In genomic region chr1:21534674-21535378, GRCh38 we compare ENCODE assay signal across 8 cellular contexts. TPM values are rescaled to one million over a fixed set of nuclear protein-coding genes. Genes with fewer than 3 reads are reported as not detected.
DNase-seq lines count a peak whose midpoint lies in the region; ATAC-seq and TF ChIP-seq lines count a peak whose summit lies in the region.

No MANE protein-coding gene starts in this region.

- no peaks in the 10 kb centered on the region for H3K36me3 ChIP-seq in SK-N-SH (replicated peaks in 1 of 2; ENCODE audit: control insufficient read depth in 1 of 2, insufficient read depth in 2 of 2, low read length in 1 of 2)
- no peaks in the 10 kb centered on the region for H3K36me3 ChIP-seq in spleen

- no peaks in the 10 kb centered on the region for H3F3A ChIP-seq in SK-N-SH (replicated peaks; ENCODE audit: insufficient read depth)

- H3K9ac ChIP-seq in SK-N-SH, result no peak overlapping the region

- peak; percentile 3 to 35 for DNase-seq in SHP77 (lab: John Stamatoyannopoulos, UW)
- no peak for DNase-seq in SHP77 treated with DMSO at 0.1 percent for 48 hours (lab: John Stamatoyannopoulos, UW)
- peak; percentile 87 to 90 for DNase-seq in Kasumi-1 (lab: John Stamatoyannopoulos, UW)
- DNase-seq in SK-N-SH, result no peak
- peak; percentile 68 for DNase-seq in fibroblast of villous mesenchyme (ENCODE audit: low read depth)
- DNase-seq in spleen, result no peak
- DNase-seq in activated effector memory CD4-positive, alpha-beta T cell treated with anti-CD3 and anti-CD28 coated beads, Interleukin-2, amount 50 U/mL, for 16 hours, result no peak

- TF ChIP-seq RAD21 in SK-N-SH (IDR thresholded peaks at IDR 0.05; ENCODE audit: low read length), result peak; percentile 22; the same call in 1 of the 2 replicates

- intact Hi-C loops in spleen (cut with DNase I; ENCODE audit: low total_unique reads), result no loop called here

- H3K27ac ChIP-seq in SK-N-SH (ENCODE audit: low read depth in 2 of 2, low read length in 1 of 2) (no peak overlapping the region), spleen (peak overlapping the region in 3 of 8 donors; percentile 85 to 89 (median 87))

- no peak for TF ChIP-seq EP300 in SK-N-SH (IDR thresholded peaks at IDR 0.05; ENCODE audit: borderline replicate concordance in 1 of 2, low read depth in 1 of 2, low read length in 1 of 2)

- H3K4me3 ChIP-seq in SK-N-SH (ENCODE audit: low read depth in 2 of 2, low read length in 1 of 2) (no peak overlapping the region), fibroblast of villous mesenchyme (ENCODE audit: low read depth, low read length) (no peak overlapping the region), spleen (no peak overlapping the region)

- no peaks in the 10 kb centered on the region for H3K9me3 ChIP-seq in SK-N-SH
- H3K9me3 ChIP-seq in spleen, result no peaks in the 10 kb centered on the region

- no peak for ATAC-seq in HG02610 (IDR thresholded peaks at IDR 0.05; ENCODE audit: unreplicated experiment)

- H2AFZ ChIP-seq in SK-N-SH (ENCODE audit: low read depth), result no peak overlapping the region

- no peak for TF ChIP-seq POLR2A in spleen (IDR thresholded peaks at IDR 0.05)

- WGBS in SK-N-SH (ENCODE audit: low lambda C conversion rate), result 56% methylated on average over 9 of the region's 11 CpGs
- 54 to 63% (median 57%) methylated on average over 11 of the region's 11 CpGs for WGBS in spleen, 5 donors

- no peak overlapping the region for H3K4me2 ChIP-seq in SK-N-SH

- H3K27me3 ChIP-seq in SK-N-SH (ENCODE audit: insufficient read depth) (peaks cover 6% of the 10 kb centered on the region; the same call in 1 of the 2 replicates), spleen (replicated peaks in 1 of 7) (peaks cover 0 to 26% (median 0%) of the 10 kb centered on the region in 7 donors)

- H3K9me2 ChIP-seq in SK-N-SH, result no peaks in the 10 kb centered on the region

- no peaks in the 10 kb centered on the region for H4K20me1 ChIP-seq in SK-N-SH (ENCODE audit: insufficient read depth)

- H3K79me2 ChIP-seq in SK-N-SH (ENCODE audit: insufficient read depth), result no peaks in the 10 kb centered on the region

- H3K4me1 ChIP-seq in SK-N-SH (ENCODE audit: control insufficient read depth in 1 of 2, insufficient read depth in 2 of 2, low read depth in 1 of 2, low read length in 1 of 2), result no peaks in the 10 kb centered on the region
- peaks cover 6 to 58% (median 35%) of the 10 kb centered on the region in 6 donors for H3K4me1 ChIP-seq in spleen

- TF ChIP-seq CTCF in SK-N-SH (IDR thresholded peaks at IDR 0.05), result peak; percentile 39
- peak; percentile 62 for TF ChIP-seq CTCF in fibroblast of villous mesenchyme (IDR thresholded peaks at IDR 0.05; ENCODE audit: insufficient read depth, low read depth, low read length)
- TF ChIP-seq CTCF in spleen (IDR thresholded peaks at IDR 0.05 in 8 of 11, conservative IDR thresholded peaks at IDR 0.05 in 3 of 11), result peak in 10 of 11 experiments; percentile 23 to 65 (median 56)

- CTCF ChIA-PET in SK-N-SH (lab: Yijun Ruan, JAX), result interaction anchor here (1.0 to 1.8 kb wide), 6 partner anchors 11 to 164 kb away, joined by 3 to 5 read pairs (median 3); no protein-coding TSS in a partner anchor

- POLR2A ChIA-PET in SK-N-SH (lab: Yijun Ruan, JAX), result no interaction called here

TF ChIP-seq in SK-N-SH, 30 proteins besides CTCF, POLR2A, EP300 and RAD21:
- TF ChIP-seq ELF1 (IDR thresholded peaks at IDR 0.05) (0 out of 2 replicates have a peak, but pooled peaks have one; percentile 29), REST (IDR thresholded peaks at IDR 0.05; ENCODE audit: low read depth, low read length) (peak; percentile 89), GATA2 (CRISPR knock-in tag; IDR thresholded peaks at IDR 0.05) (no peak), IRF3 (IDR thresholded peaks at IDR 0.05; ENCODE audit: low read depth, low read length) (no peak), CHD2 (IDR thresholded peaks at IDR 0.05; ENCODE audit: low read length, partially characterized antibody) (no peak), MXI1 (IDR thresholded peaks at IDR 0.05; ENCODE audit: low read depth, low read length) (no peak), RCOR1 (IDR thresholded peaks at IDR 0.05; ENCODE audit: low read length) (no peak), RFX5 (IDR thresholded peaks at IDR 0.05; ENCODE audit: low read length) (no peak), SMC3 (IDR thresholded peaks at IDR 0.05; ENCODE audit: low read depth, low read length) (peak; percentile 38; the same call in 1 of the 2 replicates), GABPA (IDR thresholded peaks at IDR 0.05; ENCODE audit: low read depth) (no peak), MEF2A (IDR thresholded peaks at IDR 0.05; ENCODE audit: borderline replicate concordance, low read depth) (no peak), FOXJ3 (CRISPR knock-in tag; IDR thresholded peaks at IDR 0.05) (no peak)
TF ChIP-seq in SK-N-SH: peak in this region for 3.

RNA-seq across cellular contexts. Expression of gene ALPL, which starts 25.6 kb away (rescaled TPM):
- polyA plus RNA-seq in SK-N-SH (2012; rRNA removed), result 0.69 and 1.3 TPM in 2 replicates
- 0.33 and 0.68 TPM in 2 replicates for polyA plus RNA-seq in SK-N-SH (2012; cell fraction: cytosol; rRNA removed)
- 0.51 and 0.93 TPM in 2 replicates for polyA plus RNA-seq in SK-N-SH (2012; cell fraction: nucleus; rRNA removed)
- total RNA-seq in fibroblast of villous mesenchyme, result 1.3 and 1.7 TPM in 2 replicates
- 100 to 1,000 TPM in 3 of 7 donors, 10 to 100 TPM in 4; 43.7 to 222 (median 85.0) TPM for total RNA-seq in spleen
- 10 to 100 TPM; 19.5 to 30.8 (median 27.3) TPM for polyA plus RNA-seq in spleen

Comparison
In these comparisons a context has a peak if more than half of its experiments do, and no peak if none do; other contexts are left out.
1. DNase-seq: peak in SHP77 (2 of 2), Kasumi-1 (2 of 2) and fibroblast of villous mesenchyme (single experiment); none in SHP77 treated with DMSO at 0.1 percent for 48 hours (single experiment), SK-N-SH (single experiment), spleen (single experiment) and activated effector memory CD4-positive, alpha-beta T cell treated with anti-CD3 and anti-CD28 coated beads, Interleukin-2, amount 50 U/mL, for 16 hours (single experiment).
2. RNA of gene ALPL, which starts 25.6 kb away (total RNA-seq): 43.7 to 222 TPM in spleen; 1.3 to 1.7 TPM in fibroblast of villous mesenchyme; every median in the first group is over 10 times any median in the second.
3. Peak in every context shown above with its lines, with median percentiles within 50 percentile points of each other: CTCF ChIP-seq.